23 cellular contexts compared by ENCODE assay signal in the genomic region with DNA sequence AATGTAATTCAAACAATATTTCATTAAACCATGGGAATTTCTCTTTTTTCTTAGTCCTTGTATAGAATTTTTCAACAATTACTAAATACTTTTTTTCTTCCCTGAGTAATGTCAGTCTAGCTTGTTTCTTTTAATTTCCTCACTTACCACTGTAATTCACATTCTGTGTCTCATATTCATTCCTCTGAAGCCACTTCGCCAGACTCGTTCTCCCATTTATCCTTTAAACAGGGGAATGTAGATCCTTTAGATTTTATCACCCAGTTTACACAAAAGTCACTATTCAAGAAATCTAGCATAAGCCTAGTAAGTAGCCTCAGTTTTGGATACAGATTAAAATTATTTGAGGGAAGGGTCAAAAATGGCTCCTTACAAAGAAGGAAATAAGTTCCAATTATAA. TPM values are rescaled to one million over a fixed set of nuclear protein-coding genes. Genes with fewer than 3 reads are reported as not detected.
DNase-seq lines count a peak whose midpoint lies in the region; ATAC-seq and TF ChIP-seq lines count a peak whose summit lies in the region.
"Had no signal": no experiment of that assay in that cellular context is flagged by ENCODE, and none has a peak within 500 bp of the region (broad histone marks: within the 10 kb centered on the region; RNA-seq: fewer than 3 reads in every experiment).

No MANE protein-coding gene starts in this region.

- H3K36me3 Mint-ChIP-seq in activated naive CD4-positive, alpha-beta T cell treated with anti-CD3 and anti-CD28 coated beads, Interleukin-2, amount 50 U/mL, for 24 hours = peaks cover 23% of the 10 kb centered on the region
- H3K36me3 Mint-ChIP-seq in activated naive CD4-positive, alpha-beta T cell treated with anti-CD3 and anti-CD28 coated beads, Interleukin-2, amount 10 ng/mL, durations not matched to agents 7 days and 5 days = peaks cover 53% of the 10 kb centered on the region
- H3K36me3 Mint-ChIP-seq in activated naive CD8-positive, alpha-beta T cell treated with anti-CD3 and anti-CD28 coated beads, Interleukin-2, amount 10 ng/mL, durations not matched to agents 7 days and 5 days = peaks cover 39% of the 10 kb centered on the region
- H3K36me3 Mint-ChIP-seq: mesothelial cell of epicardium, neural progenitor cell had no signal

- H3K9me3 Mint-ChIP-seq in activated naive CD4-positive, alpha-beta T cell treated with anti-CD3 and anti-CD28 coated beads, Interleukin-2, amount 50 U/mL, for 24 hours = no peaks in the 10 kb centered on the region
- H3K9me3 Mint-ChIP-seq in activated naive CD4-positive, alpha-beta T cell treated with anti-CD3 and anti-CD28 coated beads, Interleukin-2, amount 10 ng/mL, durations not matched to agents 7 days and 5 days = no peaks in the 10 kb centered on the region
- no peaks in the 10 kb centered on the region for H3K9me3 Mint-ChIP-seq in activated naive CD8-positive, alpha-beta T cell treated with anti-CD3 and anti-CD28 coated beads, Interleukin-2, amount 10 ng/mL, durations not matched to agents 7 days and 5 days
- H3K9me3 Mint-ChIP-seq: endodermal cell, GM23338, mesothelial cell of epicardium, neural progenitor cell had no signal

- no peak for ATAC-seq in activated naive CD8-positive, alpha-beta T cell treated with anti-CD3 and anti-CD28 coated beads, Interleukin-2, amount 10 ng/mL, durations not matched to agents 7 days and 5 days (ENCODE audit: low read depth)
- ATAC-seq in GM18870 (IDR thresholded peaks at IDR 0.05; ENCODE audit: unreplicated experiment) = no peak
- no peak for ATAC-seq in GM18511 (IDR thresholded peaks at IDR 0.05; ENCODE audit: unreplicated experiment)
- ATAC-seq: GM23338 had no signal

- H3K4me2 ChIP-seq in smooth muscle cell = peak overlapping the region; percentile 49
- H3K4me2 ChIP-seq: GM23338, neural progenitor cell, SK-N-SH had no signal

- no peaks in the 10 kb centered on the region for H3K27me3 ChIP-seq in smooth muscle cell (ENCODE audit: low read depth)
- H3K27me3 ChIP-seq: neural progenitor cell, Peyer's patch, suprapubic skin had no signal

- POLR2A ChIA-PET in activated naive CD8-positive, alpha-beta T cell treated with anti-CD3 and anti-CD28 coated beads, Interleukin-2, amount 10 ng/mL, durations not matched to agents 7 days and 5 days (lab: Charles Lee) = no interaction called here

- H3K4me1 ChIP-seq in smooth muscle cell (ENCODE audit: low read depth) = peaks cover 12% of the 10 kb centered on the region
- H3K4me1 ChIP-seq: neural progenitor cell, prostate gland had no signal

- peak overlapping the region; percentile 91 for H3K27ac Mint-ChIP-seq in activated naive CD4-positive, alpha-beta T cell treated with anti-CD3 and anti-CD28 coated beads, Interleukin-2, amount 50 U/mL, for 24 hours
- H3K27ac Mint-ChIP-seq in activated naive CD4-positive, alpha-beta T cell treated with anti-CD3 and anti-CD28 coated beads, Interleukin-2, amount 10 ng/mL, durations not matched to agents 7 days and 5 days = no peak overlapping the region
- peak overlapping the region; percentile 81 for H3K27ac Mint-ChIP-seq in activated naive CD8-positive, alpha-beta T cell treated with anti-CD3 and anti-CD28 coated beads, Interleukin-2, amount 10 ng/mL, durations not matched to agents 7 days and 5 days
- H3K27ac Mint-ChIP-seq: endodermal cell, GM23338, mesothelial cell of epicardium, neural progenitor cell had no signal

- H3K9me3 ChIP-seq in smooth muscle cell (replicated peaks; ENCODE audit: low read depth) = no peaks in the 10 kb centered on the region
- H3K9me3 ChIP-seq: Peyer's patch, prostate gland, SK-N-SH, suprapubic skin had no signal

- 27% methylated on average over 2 of the region's 2 CpGs for WGBS in smooth muscle cell (ENCODE audit: low lambda C conversion rate)

- H3K4me3 Mint-ChIP-seq in activated naive CD4-positive, alpha-beta T cell treated with anti-CD3 and anti-CD28 coated beads, Interleukin-2, amount 50 U/mL, for 24 hours = peak overlapping the region; percentile 27
- no peak overlapping the region for H3K4me3 Mint-ChIP-seq in activated naive CD4-positive, alpha-beta T cell treated with anti-CD3 and anti-CD28 coated beads, Interleukin-2, amount 10 ng/mL, durations not matched to agents 7 days and 5 days
- H3K4me3 Mint-ChIP-seq in activated naive CD8-positive, alpha-beta T cell treated with anti-CD3 and anti-CD28 coated beads, Interleukin-2, amount 10 ng/mL, durations not matched to agents 7 days and 5 days = peak overlapping the region; percentile 72
- H3K4me3 Mint-ChIP-seq: endodermal cell, GM23338, mesothelial cell of epicardium, neural progenitor cell had no signal

- peak overlapping the region; percentile 1; the same call in 1 of the 2 replicates for H3K4me3 ChIP-seq in LNCaP clone FGC (ENCODE audit: low read depth, low read length)
- H3K4me3 ChIP-seq in smooth muscle cell = no peak overlapping the region
- H3K4me3 ChIP-seq: GM23338, neural progenitor cell, Peyer's patch, prostate gland, skin epidermis, suprapubic skin had no signal

- DNase-seq in activated naive CD4-positive, alpha-beta T cell treated with anti-CD3 and anti-CD28 coated beads, Interleukin-2, amount 10 ng/mL, durations not matched to agents 7 days and 5 days = no peak
- no peak for DNase-seq in LNCaP clone FGC (ENCODE audit: low read depth)
- no peak for DNase-seq in activated naive CD8-positive, alpha-beta T cell treated with anti-CD3 and anti-CD28 coated beads, Interleukin-2, amount 10 ng/mL, durations not matched to agents 7 days and 5 days
- no peak for DNase-seq in smooth muscle cell (lab: John Stamatoyannopoulos, UW; ENCODE audit: unreplicated experiment)
- no peak for DNase-seq in T-helper 9 cell
- DNase-seq: endodermal cell; KBM-7; left colon; NCI-H1048; NCI-H1930; NCI-H345; Peyer's patch; SK-N-SH; stimulated activated CD4-positive, alpha-beta T cell treated with anti-CD3 and anti-CD28 coated beads, Interleukin-4, amount 100 ng/mL, for 24 hours had no signal

- no peak overlapping the region for H3K9ac ChIP-seq in smooth muscle cell (ENCODE audit: low read depth)
- H3K9ac ChIP-seq: neural progenitor cell, SK-N-SH had no signal

- no peak overlapping the region for H2AFZ ChIP-seq in smooth muscle cell (ENCODE audit: low read depth)
- H2AFZ ChIP-seq: GM23338, neural progenitor cell had no signal

- peaks cover 99% of the 10 kb centered on the region for H4K20me1 ChIP-seq in smooth muscle cell (ENCODE audit: low read depth)

- peaks cover 98% of the 10 kb centered on the region for H3K79me2 ChIP-seq in smooth muscle cell (ENCODE audit: low read depth)

- peak overlapping the region; percentile 65 for H3K27ac ChIP-seq in smooth muscle cell (ENCODE audit: low read depth)
- H3K27ac ChIP-seq: neural progenitor cell, Peyer's patch, prostate gland, skin epidermis, suprapubic skin had no signal

- H3F3A ChIP-seq in smooth muscle cell (ENCODE audit: low read depth) = no peaks in the 10 kb centered on the region

- TF ChIP-seq CTCF in LNCaP clone FGC (IDR thresholded peaks at IDR 0.05; ENCODE audit: control insufficient read depth, extremely low read depth, insufficient read depth) = no peak
- TF ChIP-seq CTCF in smooth muscle cell (IDR thresholded peaks at IDR 0.05; ENCODE audit: borderline replicate concordance, insufficient read depth, poor library complexity, severe bottlenecking) = no peak

- CTCF ChIA-PET in activated naive CD4-positive, alpha-beta T cell treated with anti-CD3 and anti-CD28 coated beads, Interleukin-2, amount 10 ng/mL, durations not matched to agents 7 days and 5 days (lab: Charles Lee) = no interaction called here

- no peaks in the 10 kb centered on the region for H3K36me3 ChIP-seq in smooth muscle cell (ENCODE audit: low read depth)
- H3K36me3 ChIP-seq: neural progenitor cell, Peyer's patch, prostate gland, suprapubic skin had no signal

- no peaks in the 10 kb centered on the region for H3K27me3 Mint-ChIP-seq in activated naive CD4-positive, alpha-beta T cell treated with anti-CD3 and anti-CD28 coated beads, Interleukin-2, amount 50 U/mL, for 24 hours
- H3K27me3 Mint-ChIP-seq in activated naive CD4-positive, alpha-beta T cell treated with anti-CD3 and anti-CD28 coated beads, Interleukin-2, amount 10 ng/mL, durations not matched to agents 7 days and 5 days = no peaks in the 10 kb centered on the region
- H3K27me3 Mint-ChIP-seq in activated naive CD8-positive, alpha-beta T cell treated with anti-CD3 and anti-CD28 coated beads, Interleukin-2, amount 10 ng/mL, durations not matched to agents 7 days and 5 days = no peaks in the 10 kb centered on the region

- peaks cover 90% of the 10 kb centered on the region for H3K4me1 Mint-ChIP-seq in activated naive CD4-positive, alpha-beta T cell treated with anti-CD3 and anti-CD28 coated beads, Interleukin-2, amount 50 U/mL, for 24 hours
- peaks cover 78% of the 10 kb centered on the region for H3K4me1 Mint-ChIP-seq in activated naive CD4-positive, alpha-beta T cell treated with anti-CD3 and anti-CD28 coated beads, Interleukin-2, amount 10 ng/mL, durations not matched to agents 7 days and 5 days
- H3K4me1 Mint-ChIP-seq in activated naive CD8-positive, alpha-beta T cell treated with anti-CD3 and anti-CD28 coated beads, Interleukin-2, amount 10 ng/mL, durations not matched to agents 7 days and 5 days = peaks cover 58% of the 10 kb centered on the region
- H3K4me1 Mint-ChIP-seq: GM23338 had no signal

RNA-seq across cellular contexts. Expression of a gene that starts 6.8 kb away (rescaled TPM):
- total RNA-seq in activated naive CD8-positive, alpha-beta T cell treated with anti-CD3 and anti-CD28 coated beads, Interleukin-2, amount 10 ng/mL, durations not matched to agents 7 days and 5 days = 100 to 1,000 TPM; 163 TPM
- 43.6 and 53.5 TPM in 2 replicates for total RNA-seq in smooth muscle cell
- 28.7 and 33.6 TPM in 2 replicates for polyA plus RNA-seq in smooth muscle cell
